In genomic region chr12:123131291-123131831, GRCh38 we compare ENCODE assay signal across 2 cellular contexts.
TF ChIP-seq lines count a peak whose summit lies in the region.

No MANE protein-coding gene starts in this region.

TF ChIP-seq in SK-N-SH treated with all-trans-retinoic acid at 6 μM for 48 hours, 23 proteins besides CTCF, POLR2A, EP300 and RAD21 (continued from another document):
- TF ChIP-seq PATZ1 (CRISPR knock-in tag; IDR thresholded peaks at IDR 0.05; ENCODE audit: borderline replicate concordance): no peak
- TF ChIP-seq CSRNP3 (CRISPR knock-in tag; IDR thresholded peaks at IDR 0.05): no peak

TF ChIP-seq in SK-N-SH, 30 proteins besides CTCF, POLR2A, EP300 and RAD21 (continued from another document):
- no peak for TF ChIP-seq TCF12 (IDR thresholded peaks at IDR 0.05)
